19 cellular contexts compared by ENCODE assay signal in genomic region chr9:81680006-81680405, GRCh38. TPM values are rescaled to one million over a fixed set of nuclear protein-coding genes. Genes with fewer than 3 reads are reported as not detected.
DNase-seq lines count a peak whose midpoint lies in the region; ATAC-seq and TF ChIP-seq lines count a peak whose summit lies in the region.
"Had no signal": no experiment of that assay in that cellular context is flagged by ENCODE, and none has a peak within 500 bp of the region (broad histone marks: within the 10 kb centered on the region; RNA-seq: fewer than 3 reads in every experiment).

No MANE protein-coding gene starts in this region.

- H3K79me2 ChIP-seq in neural progenitor cell (ENCODE audit: low read depth), result peaks cover 100% of the 10 kb centered on the region

- no peak overlapping the region for H3K27ac ChIP-seq in BLaER1
- peak overlapping the region; percentile 3 for H3K27ac ChIP-seq in neural progenitor cell
- H3K27ac ChIP-seq: SJCRH30 had no signal

- no peak for ATAC-seq in natural killer cell
- ATAC-seq in HG03342 (IDR thresholded peaks at IDR 0.05; ENCODE audit: unreplicated experiment), result no peak
- ATAC-seq: A549, PC-3 had no signal

- no peak overlapping the region for H2AFZ ChIP-seq in neural progenitor cell (replicated peaks)

- H3K4me1 Mint-ChIP-seq in neural progenitor cell (peaks cover 28% of the 10 kb centered on the region), natural killer cell (peaks cover 27 to 35% of the 10 kb centered on the region in 2 donors)

- DNase-seq in SK-MEL-5 (ENCODE audit: low read depth, low spot score) (peak; percentile 46), foreskin melanocyte (peak; percentile 60), neural progenitor cell (ENCODE audit: low spot score) (peak; percentile 45), natural killer cell (no peak), dedifferentiated amniotic fluid mesenchymal stem cell (ENCODE audit: extremely low spot score) (no peak), HK-2 (ENCODE audit: unreplicated experiment) (no peak)
- DNase-seq: COR-L47, EL, HFFc6, NCI-H1930, NCI-H2171 treated with DMSO at 0.1 percent for 48 hours, NCI-H510A, NCI-H774, PC-3 had no signal

- H3K9me3 ChIP-seq in BLaER1 (no peaks in the 10 kb centered on the region), neural progenitor cell (ENCODE audit: low read depth) (no peaks in the 10 kb centered on the region)
- H3K9me3 ChIP-seq: A549, SJCRH30 had no signal

- H3K4me3 Mint-ChIP-seq in neural progenitor cell, result peak overlapping the region; percentile 50
- H3K4me3 Mint-ChIP-seq in natural killer cell, result no peak overlapping the region
- H3K4me3 Mint-ChIP-seq: CD14-positive monocyte, HFFc6 had no signal

- H3K27me3 Mint-ChIP-seq in neural progenitor cell (ENCODE audit: insufficient read depth, low read depth) (peaks cover 8% of the 10 kb centered on the region), natural killer cell (ENCODE audit: low read depth in 2 of 2) (no peaks in the 10 kb centered on the region)

- peaks cover 79% of the 10 kb centered on the region for H3K36me3 ChIP-seq in BLaER1
- H3K36me3 ChIP-seq in neural progenitor cell, result no peaks in the 10 kb centered on the region

- no peak overlapping the region for H3K4me3 ChIP-seq in BLaER1
- H3K4me3 ChIP-seq in neural progenitor cell, result no peak overlapping the region
- H3K4me3 ChIP-seq: A549, SJCRH30 had no signal

- H3K9me3 Mint-ChIP-seq in neural progenitor cell (peaks cover 7% of the 10 kb centered on the region), natural killer cell (no peaks in the 10 kb centered on the region)
- H3K9me3 Mint-ChIP-seq: HFFc6 had no signal

- H3K4me2 ChIP-seq in BLaER1 (peak overlapping the region; percentile 33), neural progenitor cell (peak overlapping the region; percentile 45)
- H3K4me2 ChIP-seq: A549 had no signal

- TF ChIP-seq CTCF in neural progenitor cell (IDR thresholded peaks at IDR 0.05) (no peak), natural killer cell (IDR thresholded peaks at IDR 0.05) (no peak)

- H4K20me1 ChIP-seq in BLaER1 (peaks cover 100% of the 10 kb centered on the region), neural progenitor cell (ENCODE audit: low read depth) (peaks cover 52% of the 10 kb centered on the region)

- in situ Hi-C loops in SK-MEL-5 (cut with HindIII; ENCODE audit: low pct_unique_long_range_greater_than_20kb, low sequenced_read_pairs), result no loop called here

- H3K36me3 Mint-ChIP-seq in neural progenitor cell (peaks cover 41% of the 10 kb centered on the region), natural killer cell (peaks cover 19% of the 10 kb centered on the region)

- H3K27me3 ChIP-seq in BLaER1 (no peaks in the 10 kb centered on the region), neural progenitor cell (no peaks in the 10 kb centered on the region)
- H3K27me3 ChIP-seq: SJCRH30 had no signal

- H3K4me1 ChIP-seq in BLaER1, result peaks cover 50% of the 10 kb centered on the region
- peaks cover 51% of the 10 kb centered on the region for H3K4me1 ChIP-seq in neural progenitor cell

- H3K9ac ChIP-seq in BLaER1 (no peak overlapping the region), neural progenitor cell (no peak overlapping the region)

- no peak overlapping the region for H3K27ac Mint-ChIP-seq in neural progenitor cell
- no peak overlapping the region for H3K27ac Mint-ChIP-seq in natural killer cell
- H3K27ac Mint-ChIP-seq: HFFc6 had no signal

- peaks cover 22% of the 10 kb centered on the region for H3F3A ChIP-seq in neural progenitor cell (ENCODE audit: low read depth)

- intact Hi-C loops in natural killer cell (cut with micrococcal nuclease), result no loop called here

RNA-seq across cellular contexts. Expression of gene TLE1, which starts 9.3 kb away (rescaled TPM):
- total RNA-seq in SK-MEL-5 (2014; rRNA removed; shearing (Covaris generic)), result 28.5 and 32.3 TPM in 2 replicates
- polyA plus RNA-seq in SK-MEL-5 (2015; cell fraction: cytosol; rRNA removed), result 52.5 and 62.0 TPM in 2 replicates
- 25.6 and 39.7 TPM in 2 replicates for polyA plus RNA-seq in SK-MEL-5 (2015; cell fraction: nucleus; rRNA removed)
- total RNA-seq in neural progenitor cell (ENCODE audit: low replicate concordance) (51.9 and 54.7 TPM in 2 replicates), natural killer cell (10 to 100 TPM; 38.8 to 58.9 (median 44.5) TPM)

Comparison
In these comparisons a context has a peak if more than half of its experiments do, and no peak if none do; other contexts are left out.
1. DNase-seq: peak in SK-MEL-5 (single experiment), foreskin melanocyte (single experiment) and neural progenitor cell (single experiment); none in natural killer cell (single experiment), dedifferentiated amniotic fluid mesenchymal stem cell (single experiment) and HK-2 (single experiment).